ENCODE assay signal across 1 cellular context in the genomic region with DNA sequence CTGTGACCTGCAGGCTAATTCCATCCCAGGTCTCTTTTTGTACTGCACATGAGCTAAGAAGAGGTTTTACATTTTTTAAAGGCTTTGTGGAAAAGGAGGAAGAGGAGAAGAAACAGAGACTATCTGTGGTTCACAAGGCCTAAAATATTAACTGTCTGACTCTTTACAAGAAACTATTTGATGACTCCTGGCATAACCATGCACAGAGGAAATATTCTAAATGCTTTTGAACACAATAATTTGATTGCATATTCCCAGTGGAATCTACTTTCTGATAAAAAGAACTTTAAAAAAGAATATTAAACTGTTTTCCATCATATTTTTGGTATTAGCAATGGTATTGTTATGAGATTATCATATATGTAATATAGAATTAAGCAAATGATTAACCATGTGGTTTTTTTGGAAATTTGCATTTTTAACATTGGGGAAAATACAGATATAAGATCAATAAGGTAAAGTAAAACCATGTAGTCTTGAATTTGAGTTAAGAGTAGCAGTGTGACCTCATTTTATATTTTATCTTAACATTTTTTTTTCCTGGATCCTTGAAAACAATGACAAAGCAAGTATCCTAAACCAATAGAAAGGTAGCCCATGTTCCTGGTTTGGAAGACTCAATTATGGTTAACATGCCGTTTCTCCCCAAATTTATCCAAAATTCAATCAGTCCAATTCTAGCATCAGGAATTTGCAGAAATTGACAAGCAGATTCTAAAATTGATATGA.
TF ChIP-seq lines count a peak whose summit lies in the region.

No MANE protein-coding gene starts in this region.

TF ChIP-seq in IMR-90, 13 proteins besides CTCF, POLR2A, EP300 and RAD21 (continued from another document):
- TF ChIP-seq, protein P1, sequence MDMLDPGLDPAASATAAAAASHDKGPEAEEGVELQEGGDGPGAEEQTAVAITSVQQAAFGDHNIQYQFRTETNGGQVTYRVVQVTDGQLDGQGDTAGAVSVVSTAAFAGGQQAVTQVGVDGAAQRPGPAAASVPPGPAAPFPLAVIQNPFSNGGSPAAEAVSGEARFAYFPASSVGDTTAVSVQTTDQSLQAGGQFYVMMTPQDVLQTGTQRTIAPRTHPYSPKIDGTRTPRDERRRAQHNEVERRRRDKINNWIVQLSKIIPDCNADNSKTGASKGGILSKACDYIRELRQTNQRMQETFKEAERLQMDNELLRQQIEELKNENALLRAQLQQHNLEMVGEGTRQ (IDR thresholded peaks at IDR 0.05; ENCODE audit: low read depth, low read length), result no peak
- no peak for TF ChIP-seq MXI1 (IDR thresholded peaks at IDR 0.05; ENCODE audit: borderline replicate concordance, low read depth, low read length)
- TF ChIP-seq SMC3 (IDR thresholded peaks at IDR 0.05; ENCODE audit: low read depth, low read length), result no peak
- TF ChIP-seq MAFK (IDR thresholded peaks at IDR 0.05; ENCODE audit: low read depth, low read length), result no peak
- 0 out of 2 replicates have a peak, but pooled peaks have one; percentile 11 for TF ChIP-seq NFE2L2 (IDR thresholded peaks at IDR 0.05; ENCODE audit: low read depth, low read length)
- TF ChIP-seq, protein P2, sequence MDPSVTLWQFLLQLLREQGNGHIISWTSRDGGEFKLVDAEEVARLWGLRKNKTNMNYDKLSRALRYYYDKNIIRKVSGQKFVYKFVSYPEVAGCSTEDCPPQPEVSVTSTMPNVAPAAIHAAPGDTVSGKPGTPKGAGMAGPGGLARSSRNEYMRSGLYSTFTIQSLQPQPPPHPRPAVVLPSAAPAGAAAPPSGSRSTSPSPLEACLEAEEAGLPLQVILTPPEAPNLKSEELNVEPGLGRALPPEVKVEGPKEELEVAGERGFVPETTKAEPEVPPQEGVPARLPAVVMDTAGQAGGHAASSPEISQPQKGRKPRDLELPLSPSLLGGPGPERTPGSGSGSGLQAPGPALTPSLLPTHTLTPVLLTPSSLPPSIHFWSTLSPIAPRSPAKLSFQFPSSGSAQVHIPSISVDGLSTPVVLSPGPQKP (IDR thresholded peaks at IDR 0.05; ENCODE audit: borderline replicate concordance, low read depth, low read length), result no peak
- TF ChIP-seq MAZ (IDR thresholded peaks at IDR 0.05; ENCODE audit: borderline replicate concordance, low read depth, low read length), result no peak
